Comparison of ENCODE assay signal across 1 cellular context in genomic region chr2:207767461-207768167, GRCh38.
TF ChIP-seq lines count a peak whose summit lies in the region.

No MANE protein-coding gene starts in this region.

TF ChIP-seq in HepG2, 621 proteins besides CTCF, POLR2A, EP300 and RAD21 (continued from another document and continues in another):
- TF ChIP-seq IRF1 (CRISPR knock-in tag; IDR thresholded peaks at IDR 0.05; ENCODE audit: low read depth): no peak
- peak; percentile 44; the same call in 1 of the 2 replicates for TF ChIP-seq ZZZ3 (CRISPR knock-in tag; IDR thresholded peaks at IDR 0.05; ENCODE audit: borderline replicate concordance)
- no peak; the same call in none of the 2 replicates for TF ChIP-seq BHLHE40 (IDR thresholded peaks at IDR 0.05; ENCODE audit: low read length)
- no peak for TF ChIP-seq ZNF383 (CRISPR knock-in tag; IDR thresholded peaks at IDR 0.05; ENCODE audit: borderline replicate concordance)
- TF ChIP-seq MXD3 (CRISPR knock-in tag; IDR thresholded peaks at IDR 0.05): no peak
- no peak; the same call in none of the 2 replicates for TF ChIP-seq ZHX1 (CRISPR knock-in tag; IDR thresholded peaks at IDR 0.05; ENCODE audit: low read depth)
- no peak for TF ChIP-seq MAFF (IDR thresholded peaks at IDR 0.05; ENCODE audit: low read depth, low read length)
- TF ChIP-seq ZNF17 (CRISPR knock-in tag; IDR thresholded peaks at IDR 0.05): no peak
- TF ChIP-seq PHB2 (IDR thresholded peaks at IDR 0.05; ENCODE audit: partially characterized antibody): no peak
- no peak for TF ChIP-seq MNT (IDR thresholded peaks at IDR 0.05)
- TF ChIP-seq ZNF772 (CRISPR knock-in tag; IDR thresholded peaks at IDR 0.05): no peak
- TF ChIP-seq ZNF414 (CRISPR knock-in tag; IDR thresholded peaks at IDR 0.05): peak; percentile 93
- TF ChIP-seq ZSCAN12 (CRISPR knock-in tag; IDR thresholded peaks at IDR 0.05): no peak
- no peak for TF ChIP-seq ZNF275 (CRISPR knock-in tag; IDR thresholded peaks at IDR 0.05; ENCODE audit: borderline replicate concordance)
- no peak for TF ChIP-seq ZNF484 (CRISPR knock-in tag; IDR thresholded peaks at IDR 0.05; ENCODE audit: borderline replicate concordance, low read depth)
- peak; percentile 85 for TF ChIP-seq SAP130 (CRISPR knock-in tag; IDR thresholded peaks at IDR 0.05; ENCODE audit: low read depth)
- 0 out of 2 replicates have a peak, but pooled peaks have one; percentile 45 for TF ChIP-seq ZBTB44 (CRISPR knock-in tag; IDR thresholded peaks at IDR 0.05)
- TF ChIP-seq ZNF225 (CRISPR knock-in tag; IDR thresholded peaks at IDR 0.05): 0 out of 2 replicates have a peak, but pooled peaks have one; percentile 23
- TF ChIP-seq SP140L (CRISPR knock-in tag; IDR thresholded peaks at IDR 0.05; ENCODE audit: borderline replicate concordance): no peak
- peak; percentile 44 for TF ChIP-seq CBX1 (IDR thresholded peaks at IDR 0.05; ENCODE audit: low read depth)
- no peak for TF ChIP-seq SAFB2 (CRISPR knock-in tag; IDR thresholded peaks at IDR 0.05; ENCODE audit: borderline replicate concordance, low read depth)
- no peak for TF ChIP-seq TOE1 (CRISPR knock-in tag; IDR thresholded peaks at IDR 0.05)
- peak; percentile 92; the same call in 1 of the 2 replicates for TF ChIP-seq KMT2A (CRISPR knock-in tag; IDR thresholded peaks at IDR 0.05)
- no peak for TF ChIP-seq SNAI1 (CRISPR knock-in tag; IDR thresholded peaks at IDR 0.05; ENCODE audit: borderline replicate concordance)
- no peak for TF ChIP-seq PRDM10 (CRISPR knock-in tag; IDR thresholded peaks at IDR 0.05; ENCODE audit: low read depth)
- TF ChIP-seq AHR (CRISPR knock-in tag; IDR thresholded peaks at IDR 0.05): peak; percentile 7; the same call in 1 of the 2 replicates
- no peak for TF ChIP-seq ZNF782 (CRISPR knock-in tag; IDR thresholded peaks at IDR 0.05; ENCODE audit: borderline replicate concordance)
- TF ChIP-seq ATAD3A (CRISPR knock-in tag; IDR thresholded peaks at IDR 0.05): no peak
- TF ChIP-seq TAF15 (IDR thresholded peaks at IDR 0.05; ENCODE audit: low read depth, low read length, poor library complexity, severe bottlenecking): peak; percentile 31
- TF ChIP-seq CHCHD3 (CRISPR knock-in tag; IDR thresholded peaks at IDR 0.05): no peak; the same call in 1 of the 2 replicates
- peak; percentile 77; the same call in 1 of the 2 replicates for TF ChIP-seq ZSCAN9 (CRISPR knock-in tag; IDR thresholded peaks at IDR 0.05; ENCODE audit: borderline replicate concordance)
- TF ChIP-seq ZBTB37 (CRISPR knock-in tag; IDR thresholded peaks at IDR 0.05): no peak
- peak; percentile 59; the same call in 1 of the 2 replicates for TF ChIP-seq SMC3 (IDR thresholded peaks at IDR 0.05; ENCODE audit: low read length)
- no peak for TF ChIP-seq E2F1 (CRISPR knock-in tag; IDR thresholded peaks at IDR 0.05)
- no peak for TF ChIP-seq ZNF646 (CRISPR knock-in tag; IDR thresholded peaks at IDR 0.05)
